9 cellular contexts compared by ENCODE assay signal in genomic region chr17:31535581-31535981, GRCh38.
DNase-seq lines count a peak whose midpoint lies in the region; ATAC-seq and TF ChIP-seq lines count a peak whose summit lies in the region.
"Had no signal": no experiment of that assay in that cellular context is flagged by ENCODE, and none has a peak within 500 bp of the region (broad histone marks: within the 10 kb centered on the region; RNA-seq: fewer than 3 reads in every experiment).

No MANE protein-coding gene starts in this region.

- CTCF ChIA-PET in activated CD4-positive, alpha-beta memory T cell treated with anti-CD3 and anti-CD28 coated beads for 36 hours (lab: Charles Lee): interaction anchor here (1.2 to 3.4 kb wide), 3 partner anchors 147 to 310 kb away, joined by 5 to 23 read pairs (median 7); no protein-coding TSS in a partner anchor
- CTCF ChIA-PET in activated CD4-positive, alpha-beta memory T cell treated with anti-CD3 and anti-CD28 coated beads, Interleukin-2, amount 10 ng/mL, durations not matched to agents 7 days and 5 days (lab: Charles Lee): interaction anchor here (1.2 to 1.7 kb wide), 2 partner anchors 102 to 306 kb away, joined by 3 to 11 read pairs; no protein-coding TSS in a partner anchor

- peaks cover 16% of the 10 kb centered on the region for H3K4me1 Mint-ChIP-seq in activated CD4-positive, alpha-beta memory T cell treated with anti-CD3 and anti-CD28 coated beads for 36 hours (ENCODE audit: low read depth)
- peaks cover 5% of the 10 kb centered on the region for H3K4me1 Mint-ChIP-seq in activated CD4-positive, alpha-beta memory T cell treated with anti-CD3 and anti-CD28 coated beads, Interleukin-2, amount 10 ng/mL, durations not matched to agents 7 days and 5 days

- H3K27ac Mint-ChIP-seq in activated CD4-positive, alpha-beta memory T cell treated with anti-CD3 and anti-CD28 coated beads for 36 hours: no peak overlapping the region
- H3K27ac Mint-ChIP-seq in activated CD4-positive, alpha-beta memory T cell treated with anti-CD3 and anti-CD28 coated beads, Interleukin-2, amount 10 ng/mL, durations not matched to agents 7 days and 5 days: no peak overlapping the region

- ATAC-seq in HG02759 (IDR thresholded peaks at IDR 0.05; ENCODE audit: unreplicated experiment) (peak; percentile 73), SK-N-SH treated with all-trans-retinoic acid at 6 μM for 48 hours (no peak)

- POLR2A ChIA-PET in activated CD4-positive, alpha-beta memory T cell treated with anti-CD3 and anti-CD28 coated beads for 36 hours (lab: Charles Lee): no interaction called here
- POLR2A ChIA-PET in activated CD4-positive, alpha-beta memory T cell treated with anti-CD3 and anti-CD28 coated beads, Interleukin-2, amount 10 ng/mL, durations not matched to agents 7 days and 5 days (lab: Charles Lee): interaction anchor here (0.9 kb wide), 1 partner anchor 14 kb away, joined by 3 read pairs; no protein-coding TSS in a partner anchor

- peaks cover 4% of the 10 kb centered on the region for H3K36me3 Mint-ChIP-seq in activated CD4-positive, alpha-beta memory T cell treated with anti-CD3 and anti-CD28 coated beads for 36 hours
- peaks cover 9% of the 10 kb centered on the region for H3K36me3 Mint-ChIP-seq in activated CD4-positive, alpha-beta memory T cell treated with anti-CD3 and anti-CD28 coated beads, Interleukin-2, amount 10 ng/mL, durations not matched to agents 7 days and 5 days (ENCODE audit: low read depth)

- H3K9me3 Mint-ChIP-seq in activated CD4-positive, alpha-beta memory T cell treated with anti-CD3 and anti-CD28 coated beads for 36 hours: no peaks in the 10 kb centered on the region
- H3K9me3 Mint-ChIP-seq in activated CD4-positive, alpha-beta memory T cell treated with anti-CD3 and anti-CD28 coated beads, Interleukin-2, amount 10 ng/mL, durations not matched to agents 7 days and 5 days: no peaks in the 10 kb centered on the region
- H3K9me3 Mint-ChIP-seq: neural crest cell had no signal

- H3K4me3 Mint-ChIP-seq in activated CD4-positive, alpha-beta memory T cell treated with anti-CD3 and anti-CD28 coated beads for 36 hours: no peak overlapping the region
- no peak overlapping the region for H3K4me3 Mint-ChIP-seq in activated CD4-positive, alpha-beta memory T cell treated with anti-CD3 and anti-CD28 coated beads, Interleukin-2, amount 10 ng/mL, durations not matched to agents 7 days and 5 days
- H3K4me3 Mint-ChIP-seq: neural crest cell had no signal

- peak; percentile 65 for DNase-seq in activated CD4-positive, alpha-beta memory T cell treated with anti-CD3 and anti-CD28 coated beads for 36 hours
- DNase-seq in activated CD4-positive, alpha-beta memory T cell treated with anti-CD3 and anti-CD28 coated beads, Interleukin-2, amount 10 ng/mL, durations not matched to agents 7 days and 5 days: no peak
- DNase-seq in NCI-H345 treated with DMSO at 0.1 percent for 48 hours (lab: John Stamatoyannopoulos, UW; ENCODE audit: unreplicated experiment): peak; percentile 63
- peak; percentile 49 for DNase-seq in stimulated activated CD8-positive, alpha-beta memory T cell treated with anti-CD3 and anti-CD28 coated beads, Interleukin-4, amount 100 ng/mL, for 48 hours
- DNase-seq in HK-2 (ENCODE audit: unreplicated experiment): no peak
- no peak for DNase-seq in NCI-H187 (lab: John Stamatoyannopoulos, UW)

- no peaks in the 10 kb centered on the region for H3K27me3 Mint-ChIP-seq in activated CD4-positive, alpha-beta memory T cell treated with anti-CD3 and anti-CD28 coated beads for 36 hours
- no peaks in the 10 kb centered on the region for H3K27me3 Mint-ChIP-seq in activated CD4-positive, alpha-beta memory T cell treated with anti-CD3 and anti-CD28 coated beads, Interleukin-2, amount 10 ng/mL, durations not matched to agents 7 days and 5 days

- intact Hi-C loops in activated CD4-positive, alpha-beta memory T cell treated with anti-CD3 and anti-CD28 coated beads for 36 hours (cut with micrococcal nuclease): no loop called here

TF ChIP-seq in SK-N-SH treated with all-trans-retinoic acid at 6 μM for 48 hours, 23 proteins besides CTCF, POLR2A, EP300 and RAD21:
- no peak for TF ChIP-seq OSR1 (CRISPR knock-in tag; IDR thresholded peaks at IDR 0.05)
- TF ChIP-seq ESRRG (CRISPR knock-in tag; IDR thresholded peaks at IDR 0.05): no peak
- no peak for TF ChIP-seq SNAI2 (CRISPR knock-in tag; IDR thresholded peaks at IDR 0.05)
- no peak for TF ChIP-seq BACH2 (CRISPR knock-in tag; IDR thresholded peaks at IDR 0.05; ENCODE audit: borderline replicate concordance)
- TF ChIP-seq TCF4 (CRISPR knock-in tag; IDR thresholded peaks at IDR 0.05; ENCODE audit: borderline replicate concordance): no peak
- TF ChIP-seq, protein P1, sequence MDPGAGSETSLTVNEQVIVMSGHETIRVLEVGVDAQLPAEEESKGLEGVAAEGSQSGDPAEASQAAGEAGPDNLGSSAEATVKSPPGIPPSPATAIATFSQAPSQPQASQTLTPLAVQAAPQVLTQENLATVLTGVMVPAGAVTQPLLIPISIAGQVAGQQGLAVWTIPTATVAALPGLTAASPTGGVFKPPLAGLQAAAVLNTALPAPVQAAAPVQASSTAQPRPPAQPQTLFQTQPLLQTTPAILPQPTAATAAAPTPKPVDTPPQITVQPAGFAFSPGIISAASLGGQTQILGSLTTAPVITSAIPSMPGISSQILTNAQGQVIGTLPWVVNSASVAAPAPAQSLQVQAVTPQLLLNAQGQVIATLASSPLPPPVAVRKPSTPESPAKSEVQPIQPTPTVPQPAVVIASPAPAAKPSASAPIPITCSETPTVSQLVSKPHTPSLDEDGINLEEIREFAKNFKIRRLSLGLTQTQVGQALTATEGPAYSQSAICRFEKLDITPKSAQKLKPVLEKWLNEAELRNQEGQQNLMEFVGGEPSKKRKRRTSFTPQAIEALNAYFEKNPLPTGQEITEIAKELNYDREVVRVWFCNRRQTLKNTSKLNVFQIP (CRISPR knock-in tag; IDR thresholded peaks at IDR 0.05; ENCODE audit: borderline replicate concordance, low read depth): no peak
- TF ChIP-seq ISL1 (CRISPR knock-in tag; IDR thresholded peaks at IDR 0.05): no peak
- TF ChIP-seq ZFP30 (CRISPR knock-in tag; IDR thresholded peaks at IDR 0.05): no peak
- no peak for TF ChIP-seq ZNF565 (CRISPR knock-in tag; conservative IDR thresholded peaks at IDR 0.05; ENCODE audit: low read depth)
- no peak for TF ChIP-seq PPARA (CRISPR knock-in tag; IDR thresholded peaks at IDR 0.05; ENCODE audit: borderline replicate concordance)
- TF ChIP-seq, protein P2, sequence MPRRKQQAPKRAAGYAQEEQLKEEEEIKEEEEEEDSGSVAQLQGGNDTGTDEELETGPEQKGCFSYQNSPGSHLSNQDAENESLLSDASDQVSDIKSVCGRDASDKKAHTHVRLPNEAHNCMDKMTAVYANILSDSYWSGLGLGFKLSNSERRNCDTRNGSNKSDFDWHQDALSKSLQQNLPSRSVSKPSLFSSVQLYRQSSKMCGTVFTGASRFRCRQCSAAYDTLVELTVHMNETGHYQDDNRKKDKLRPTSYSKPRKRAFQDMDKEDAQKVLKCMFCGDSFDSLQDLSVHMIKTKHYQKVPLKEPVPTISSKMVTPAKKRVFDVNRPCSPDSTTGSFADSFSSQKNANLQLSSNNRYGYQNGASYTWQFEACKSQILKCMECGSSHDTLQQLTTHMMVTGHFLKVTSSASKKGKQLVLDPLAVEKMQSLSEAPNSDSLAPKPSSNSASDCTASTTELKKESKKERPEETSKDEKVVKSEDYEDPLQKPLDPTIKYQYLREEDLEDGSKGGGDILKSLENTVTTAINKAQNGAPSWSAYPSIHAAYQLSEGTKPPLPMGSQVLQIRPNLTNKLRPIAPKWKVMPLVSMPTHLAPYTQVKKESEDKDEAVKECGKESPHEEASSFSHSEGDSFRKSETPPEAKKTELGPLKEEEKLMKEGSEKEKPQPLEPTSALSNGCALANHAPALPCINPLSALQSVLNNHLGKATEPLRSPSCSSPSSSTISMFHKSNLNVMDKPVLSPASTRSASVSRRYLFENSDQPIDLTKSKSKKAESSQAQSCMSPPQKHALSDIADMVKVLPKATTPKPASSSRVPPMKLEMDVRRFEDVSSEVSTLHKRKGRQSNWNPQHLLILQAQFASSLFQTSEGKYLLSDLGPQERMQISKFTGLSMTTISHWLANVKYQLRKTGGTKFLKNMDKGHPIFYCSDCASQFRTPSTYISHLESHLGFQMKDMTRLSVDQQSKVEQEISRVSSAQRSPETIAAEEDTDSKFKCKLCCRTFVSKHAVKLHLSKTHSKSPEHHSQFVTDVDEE (CRISPR knock-in tag; IDR thresholded peaks at IDR 0.05): no peak
- no peak for TF ChIP-seq CSDC2 (CRISPR knock-in tag; IDR thresholded peaks at IDR 0.05)
- no peak for TF ChIP-seq GLIS3 (CRISPR knock-in tag; IDR thresholded peaks at IDR 0.05)

Comparison
In these comparisons a context has a peak if more than half of its experiments do, and no peak if none do; other contexts are left out.
1. DNase-seq: peak in activated CD4-positive, alpha-beta memory T cell treated with anti-CD3 and anti-CD28 coated beads for 36 hours (single experiment), NCI-H345 treated with DMSO at 0.1 percent for 48 hours (single experiment) and stimulated activated CD8-positive, alpha-beta memory T cell treated with anti-CD3 and anti-CD28 coated beads, Interleukin-4, amount 100 ng/mL, for 48 hours (single experiment); none in activated CD4-positive, alpha-beta memory T cell treated with anti-CD3 and anti-CD28 coated beads, Interleukin-2, amount 10 ng/mL, durations not matched to agents 7 days and 5 days (single experiment), HK-2 (single experiment) and NCI-H187 (0 of 2).